ENCODE assay signal across 8 cellular contexts in the genomic region with DNA sequence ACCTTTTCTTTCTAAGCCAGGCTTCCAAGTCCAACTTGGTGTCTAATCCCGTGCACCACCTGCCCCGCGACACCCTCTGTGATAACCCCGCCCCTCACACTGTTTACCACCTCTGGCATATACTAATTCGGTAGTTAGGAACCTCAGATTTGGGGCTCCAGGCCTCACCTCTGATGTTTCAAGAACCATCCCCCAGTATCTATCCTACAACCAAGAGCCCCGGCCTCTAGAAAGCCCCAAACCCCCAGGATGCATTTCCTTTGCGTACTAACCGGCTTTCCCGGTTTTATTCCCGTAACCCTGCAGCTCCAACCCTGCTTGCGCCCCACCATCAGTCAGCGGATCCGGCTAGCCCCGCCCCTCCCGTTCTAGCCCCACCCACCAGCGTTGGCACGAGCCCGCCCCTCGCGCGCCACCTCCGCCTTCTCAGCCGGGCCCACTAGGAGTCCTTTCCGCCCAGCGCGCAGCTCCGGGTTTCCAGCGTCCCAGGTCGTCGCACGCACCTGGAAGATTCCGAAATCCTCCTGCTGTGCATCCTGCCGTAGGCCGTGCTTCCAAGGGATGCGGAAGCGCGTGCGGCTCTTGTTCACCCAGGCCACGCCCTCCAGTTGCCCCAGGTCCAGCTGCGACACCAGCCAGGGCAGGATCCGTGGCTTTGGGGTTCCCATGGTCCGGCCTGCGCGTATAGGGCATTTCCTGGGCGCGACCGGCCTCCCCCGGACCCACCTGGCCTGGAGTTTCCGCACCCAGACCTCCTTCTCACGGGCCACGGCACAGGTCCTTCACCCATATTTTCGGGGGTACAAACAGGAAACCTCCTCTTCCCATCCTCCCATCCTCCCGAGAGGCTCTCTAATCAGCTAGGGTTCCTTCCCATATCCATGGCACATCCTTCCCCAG. TPM values are rescaled to one million over a fixed set of nuclear protein-coding genes. Genes with fewer than 3 reads are reported as not detected.
DNase-seq lines count a peak whose midpoint lies in the region; ATAC-seq and TF ChIP-seq lines count a peak whose summit lies in the region.

No MANE protein-coding gene starts in this region.

- H3K36me3 Mint-ChIP-seq in activated CD4-positive, alpha-beta T cell treated with anti-CD3 and anti-CD28 coated beads, Interleukin-2, amount 10 ng/mL, durations not matched to agents 7 days and 5 days (ENCODE audit: low read depth) = peaks cover 22% of the 10 kb centered on the region

- peaks cover 10 to 32% of the 10 kb centered on the region in 2 donors for H3K4me1 ChIP-seq in left lung

- TF ChIP-seq CTCF in coronary artery (IDR thresholded peaks at IDR 0.05) (no peak), left lung (IDR thresholded peaks at IDR 0.05) (peak; percentile 18 to 47)

- H3K27ac ChIP-seq in coronary artery = peak overlapping the region; percentile 75 to 98
- H3K27ac ChIP-seq in left lung = peak overlapping the region; percentile 86 to 92

- H3K4me3 ChIP-seq in coronary artery (peak overlapping the region; percentile 95), left lung (peak overlapping the region; percentile 68 to 93)

- POLR2A ChIA-PET in activated CD4-positive, alpha-beta T cell treated with anti-CD3 and anti-CD28 coated beads, Interleukin-2, amount 10 ng/mL, durations not matched to agents 7 days and 5 days (lab: Charles Lee) = interaction anchor here (0.7 to 1.1 kb wide), 3 partner anchors 24 to 1268 kb away, joined by 3 to 8 read pairs (median 3); a partner anchor contains a TSS

- peak; percentile 87 for DNase-seq in DMS79 (lab: John Stamatoyannopoulos, UW)
- DNase-seq in NCI-H510A treated with DMSO at 0.1 percent for 48 hours (lab: John Stamatoyannopoulos, UW) = peak; percentile 94
- DNase-seq in activated CD4-positive, alpha-beta T cell treated with anti-CD3 and anti-CD28 coated beads, Interleukin-2, amount 10 ng/mL, durations not matched to agents 7 days and 5 days = peak; percentile 92
- DNase-seq in coronary artery (ENCODE audit: low spot score) = peak; percentile 92
- peak; percentile 92 to 98 for DNase-seq in left lung
- peak; percentile 85 for DNase-seq in stimulated activated CD4-positive, alpha-beta T cell treated with anti-CD3 and anti-CD28 coated beads, Interleukin-2, amount 100 ng/mL, for 4 hours (ENCODE audit: low read depth)

- peak overlapping the region; percentile 99 for H3K4me3 Mint-ChIP-seq in activated CD4-positive, alpha-beta T cell treated with anti-CD3 and anti-CD28 coated beads, Interleukin-2, amount 10 ng/mL, durations not matched to agents 7 days and 5 days

- no peaks in the 10 kb centered on the region for H3K27me3 Mint-ChIP-seq in activated CD4-positive, alpha-beta T cell treated with anti-CD3 and anti-CD28 coated beads, Interleukin-2, amount 10 ng/mL, durations not matched to agents 7 days and 5 days

- H3K27me3 ChIP-seq in left lung = no peaks in the 10 kb centered on the region

- CTCF ChIA-PET in activated CD4-positive, alpha-beta T cell treated with anti-CD3 and anti-CD28 coated beads, Interleukin-2, amount 10 ng/mL, durations not matched to agents 7 days and 5 days (lab: Charles Lee) = interaction anchor here (0.6 to 2.2 kb wide), 4 partner anchors 11 to 857 kb away, joined by 3 to 8 read pairs (median 4); no protein-coding TSS in a partner anchor

- intact Hi-C loops in left lung (cut with DNase I) = no loop called here

- peaks cover 0 to 40% of the 10 kb centered on the region in 2 donors for H3K36me3 ChIP-seq in left lung

- peak overlapping the region; percentile 97 for H3K27ac Mint-ChIP-seq in activated CD4-positive, alpha-beta T cell treated with anti-CD3 and anti-CD28 coated beads, Interleukin-2, amount 10 ng/mL, durations not matched to agents 7 days and 5 days

- peaks cover 41% of the 10 kb centered on the region for H3K4me1 Mint-ChIP-seq in activated CD4-positive, alpha-beta T cell treated with anti-CD3 and anti-CD28 coated beads, Interleukin-2, amount 10 ng/mL, durations not matched to agents 7 days and 5 days

- ATAC-seq in HG02970 (IDR thresholded peaks at IDR 0.05; ENCODE audit: low FRiP score, unreplicated experiment) (peak; percentile 37), left lung (peak; percentile 89), GM21360 (IDR thresholded peaks at IDR 0.05; ENCODE audit: unreplicated experiment) (no peak)

- H3K9me3 Mint-ChIP-seq in activated CD4-positive, alpha-beta T cell treated with anti-CD3 and anti-CD28 coated beads, Interleukin-2, amount 10 ng/mL, durations not matched to agents 7 days and 5 days = no peaks in the 10 kb centered on the region

- H3K9me3 ChIP-seq in left lung = no peaks in the 10 kb centered on the region

RNA-seq across cellular contexts. Expression of a gene that starts 1.2 kb away (rescaled TPM):
- 100 to 1,000 TPM; 157 to 168 TPM for total RNA-seq in activated CD4-positive, alpha-beta T cell treated with anti-CD3 and anti-CD28 coated beads, Interleukin-2, amount 10 ng/mL, durations not matched to agents 7 days and 5 days
- total RNA-seq in left lung = 10 to 100 TPM; 81.2 to 93.6 TPM

RNA-seq across cellular contexts. Expression of a gene that starts 1.3 kb away (rescaled TPM):
- 10 to 100 TPM; 73.9 to 80.7 TPM for total RNA-seq in activated CD4-positive, alpha-beta T cell treated with anti-CD3 and anti-CD28 coated beads, Interleukin-2, amount 10 ng/mL, durations not matched to agents 7 days and 5 days
- total RNA-seq in left lung = 10 to 100 TPM; 20.6 to 22.2 TPM

RNA-seq across cellular contexts. Expression of a gene that starts 12.7 kb away (rescaled TPM):
- total RNA-seq in activated CD4-positive, alpha-beta T cell treated with anti-CD3 and anti-CD28 coated beads, Interleukin-2, amount 10 ng/mL, durations not matched to agents 7 days and 5 days = 100 to 1,000 TPM; 125 to 130 TPM
- total RNA-seq in left lung = 100 to 1,000 TPM in 1 of 2 donors, 10 to 100 TPM in 1; 79.3 to 137 TPM

RNA-seq across cellular contexts. Expression of a gene that starts 22.4 kb away (rescaled TPM):
- total RNA-seq in activated CD4-positive, alpha-beta T cell treated with anti-CD3 and anti-CD28 coated beads, Interleukin-2, amount 10 ng/mL, durations not matched to agents 7 days and 5 days = 10 to 100 TPM; 48.1 to 59.9 TPM
- total RNA-seq in left lung = 10 to 100 TPM; 61.5 to 63.8 TPM

RNA-seq across cellular contexts. Expression of a gene that starts 24.5 kb away (rescaled TPM):
- total RNA-seq in activated CD4-positive, alpha-beta T cell treated with anti-CD3 and anti-CD28 coated beads, Interleukin-2, amount 10 ng/mL, durations not matched to agents 7 days and 5 days = 1 to 10 TPM; 9.0 to 9.5 TPM
- 100 to 1,000 TPM in 1 of 2 donors, 10 to 100 TPM in 1; 76.0 to 131 TPM for total RNA-seq in left lung
